ENCODE assay signal across 8 cellular contexts in the genomic region with DNA sequence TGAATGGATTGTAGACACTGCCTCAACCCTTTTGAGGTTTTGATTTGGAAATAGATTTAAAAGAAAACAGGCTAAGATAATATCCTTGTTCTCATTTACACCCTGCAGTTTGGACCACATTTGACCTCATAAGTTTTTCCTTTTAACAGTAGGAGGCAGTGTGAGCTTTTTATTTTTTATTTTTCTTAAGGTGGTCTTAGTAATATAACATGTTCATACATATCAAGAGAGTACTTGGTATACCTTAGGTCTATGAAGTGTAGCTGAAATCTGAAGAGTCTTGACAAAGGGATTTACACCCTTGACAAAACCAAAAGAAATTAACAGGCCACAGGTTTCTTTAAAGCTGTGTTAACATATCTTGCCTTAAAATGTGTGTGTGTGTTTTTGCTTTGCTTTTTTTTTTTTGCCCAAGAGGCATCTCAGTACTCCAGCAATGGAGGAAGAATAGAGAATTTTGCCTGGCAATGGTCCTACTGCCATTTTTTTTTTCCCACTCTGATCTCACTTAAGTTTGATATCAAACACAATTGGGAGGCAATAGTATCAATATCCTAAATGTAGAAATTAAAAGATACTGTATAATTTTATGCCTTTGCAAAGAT. TPM values are rescaled to one million over a fixed set of nuclear protein-coding genes. Genes with fewer than 3 reads are reported as not detected.
DNase-seq lines count a peak whose midpoint lies in the region; ATAC-seq and TF ChIP-seq lines count a peak whose summit lies in the region.

No MANE protein-coding gene starts in this region.

- peaks cover 10% of the 10 kb centered on the region for H3K27me3 Mint-ChIP-seq in GM23338 (ENCODE audit: insufficient read depth, low read depth, poor library complexity)
- no peaks in the 10 kb centered on the region for H3K27me3 Mint-ChIP-seq in activated CD4-positive, alpha-beta memory T cell treated with anti-CD3 and anti-CD28 coated beads for 36 hours

- no TSS peak for BruUV-seq in A673 (replicated peaks; lab: Mats Ljungman, UMichigan)

- H3K36me3 ChIP-seq in A673 (ENCODE audit: insufficient read depth, low read length, poor library complexity, severe bottlenecking) (no peaks in the 10 kb centered on the region), GM23338 (ENCODE audit: insufficient read depth) (no peaks in the 10 kb centered on the region), iPS-20b (ENCODE audit: insufficient read depth, low read depth, low read length) (no peaks in the 10 kb centered on the region)

- intact Hi-C loops in A673 (cut with micrococcal nuclease; ENCODE audit: unreplicated experiment): loop anchor here (1.0 to 10.0 kb wide), 2 partner anchors 269 to 430 kb away; no protein-coding TSS in a partner anchor
- intact Hi-C loops in activated CD4-positive, alpha-beta memory T cell treated with anti-CD3 and anti-CD28 coated beads for 36 hours (cut with micrococcal nuclease): loop anchor here (1.0 to 10.0 kb wide), 6 partner anchors 279 to 1069 kb away; partner anchors contain the start of gene MBNL1

- peaks cover 56% of the 10 kb centered on the region for H3K79me2 ChIP-seq in GM23338 (replicated peaks; ENCODE audit: insufficient read depth)

- no peaks in the 10 kb centered on the region for H3K27me3 ChIP-seq in A673 (replicated peaks; ENCODE audit: insufficient read depth, low read depth, low read length, poor library complexity)
- H3K27me3 ChIP-seq in GM23338 (ENCODE audit: insufficient read depth): no peaks in the 10 kb centered on the region
- no peaks in the 10 kb centered on the region for H3K27me3 ChIP-seq in iPS-20b (ENCODE audit: insufficient read depth, low read length)

- no peak overlapping the region for H2AFZ ChIP-seq in GM23338

- H3F3A ChIP-seq in GM23338 (replicated peaks; ENCODE audit: low read depth): peaks cover 1% of the 10 kb centered on the region; the same call in 1 of the 2 replicates

- no peaks in the 10 kb centered on the region for H3K9me2 ChIP-seq in GM23338 (ENCODE audit: insufficient read depth)

- H3K9ac ChIP-seq in iPS-20b (ENCODE audit: low read depth, low read length): peak overlapping the region; percentile 49; the same call in 1 of the 2 replicates

- H3K4me1 ChIP-seq in A673 (ENCODE audit: insufficient read depth, low read length, poor library complexity, severe bottlenecking) (peaks cover 31% of the 10 kb centered on the region), GM23338 (ENCODE audit: insufficient read depth) (peaks cover 24% of the 10 kb centered on the region), iPS-20b (ENCODE audit: insufficient read depth, low read length) (peaks cover 5% of the 10 kb centered on the region; the same call in 1 of the 2 replicates)

- POLR2A ChIA-PET in A673 (lab: Charles Lee; ENCODE audit: low non-redundant PET): no interaction called here
- POLR2A ChIA-PET in activated CD4-positive, alpha-beta memory T cell treated with anti-CD3 and anti-CD28 coated beads for 36 hours (lab: Charles Lee): interaction anchor here (0.6 kb wide), 2 partner anchors 110 to 892 kb away, joined by 3 read pairs; no protein-coding TSS in a partner anchor

- peak overlapping the region; percentile 72 for H3K4me3 ChIP-seq in A673 (ENCODE audit: low read depth, low read length, poor library complexity, severe bottlenecking)
- peak overlapping the region; percentile 96 for H3K4me3 ChIP-seq in GM23338
- H3K4me3 ChIP-seq in iPS-20b (ENCODE audit: low read length): peak overlapping the region; percentile 88

- no peak overlapping the region for H3K27ac Mint-ChIP-seq in GM23338
- H3K27ac Mint-ChIP-seq in activated CD4-positive, alpha-beta memory T cell treated with anti-CD3 and anti-CD28 coated beads for 36 hours: peak overlapping the region; percentile 98

- H4K20me1 ChIP-seq in GM23338 (replicated peaks; ENCODE audit: insufficient read depth): peaks cover 34% of the 10 kb centered on the region

- peak overlapping the region; percentile 98 for H3K4me3 Mint-ChIP-seq in GM23338
- H3K4me3 Mint-ChIP-seq in activated CD4-positive, alpha-beta memory T cell treated with anti-CD3 and anti-CD28 coated beads for 36 hours: peak overlapping the region; percentile 93

- H3K4me1 Mint-ChIP-seq in GM23338: peaks cover 33% of the 10 kb centered on the region; the same call in 2 of the 3 replicates
- peaks cover 41% of the 10 kb centered on the region for H3K4me1 Mint-ChIP-seq in activated CD4-positive, alpha-beta memory T cell treated with anti-CD3 and anti-CD28 coated beads for 36 hours (ENCODE audit: low read depth)

- CTCF ChIA-PET in A673 (lab: Charles Lee): no interaction called here
- CTCF ChIA-PET in activated CD4-positive, alpha-beta memory T cell treated with anti-CD3 and anti-CD28 coated beads for 36 hours (lab: Charles Lee): interaction anchor here (0.7 to 1.7 kb wide), 9 partner anchors 7 to 603 kb away, joined by 3 to 7 read pairs (median 3); no protein-coding TSS in a partner anchor

- no peaks in the 10 kb centered on the region for H3K9me3 Mint-ChIP-seq in GM23338
- no peaks in the 10 kb centered on the region for H3K9me3 Mint-ChIP-seq in activated CD4-positive, alpha-beta memory T cell treated with anti-CD3 and anti-CD28 coated beads for 36 hours

- TF ChIP-seq CTCF in A673 (conservative IDR thresholded peaks at IDR 0.05; ENCODE audit: low read depth, low read length): peak; percentile 62
- peak; percentile 28 to 52; a peak in 2 of 4 replicates for TF ChIP-seq CTCF in GM23338 (conservative IDR thresholded peaks at IDR 0.05; ENCODE audit: low read depth in 2 of 2)

- H3K9me3 ChIP-seq in A673 (ENCODE audit: low read depth, low read length, poor library complexity, severe bottlenecking) (no peaks in the 10 kb centered on the region), iPS-20b (ENCODE audit: insufficient read depth, low read depth, low read length) (no peaks in the 10 kb centered on the region)

- DNase-seq in A673 (ENCODE audit: low spot score) (peak; percentile 66), GM23338 (ENCODE audit: low spot score) (peak; percentile 13)
- no peak for DNase-seq in activated CD4-positive, alpha-beta memory T cell treated with anti-CD3 and anti-CD28 coated beads for 36 hours
- DNase-seq in stimulated activated CD4-positive, alpha-beta T cell treated with anti-CD3 and anti-CD28 coated beads, Interleukin-4, amount 100 ng/mL, for 1 hour: no peak

- H3K27ac ChIP-seq in A673 (ENCODE audit: low read depth, low read length, poor library complexity, severe bottlenecking) (no peak overlapping the region), GM23338 (ENCODE audit: low read depth) (no peak overlapping the region), iPS-20b (ENCODE audit: low read length) (no peak overlapping the region)

- H3K4me2 ChIP-seq in GM23338: peak overlapping the region; percentile 95

- ATAC-seq in GM23338 (no peak), GM19328 (IDR thresholded peaks at IDR 0.05; ENCODE audit: unreplicated experiment) (no peak), GM19395 (IDR thresholded peaks at IDR 0.05; ENCODE audit: unreplicated experiment) (no peak), GM19455 (IDR thresholded peaks at IDR 0.05; ENCODE audit: unreplicated experiment) (no peak)

- H3K36me3 Mint-ChIP-seq in GM23338 (ENCODE audit: low read depth): peaks cover 5% of the 10 kb centered on the region; the same call in 1 of the 3 replicates
- peaks cover 29% of the 10 kb centered on the region for H3K36me3 Mint-ChIP-seq in activated CD4-positive, alpha-beta memory T cell treated with anti-CD3 and anti-CD28 coated beads for 36 hours

TF ChIP-seq in GM23338, 12 proteins besides CTCF, POLR2A, EP300 and RAD21:
- TF ChIP-seq EZH2 (IDR thresholded peaks at IDR 0.05; ENCODE audit: low read depth, unreplicated experiment) (no peak), CREB1 (CRISPR knock-in tag; IDR thresholded peaks at IDR 0.05; ENCODE audit: low read depth) (no peak), ETS1 (IDR thresholded peaks at IDR 0.05) (no peak), STAT1 (IDR thresholded peaks at IDR 0.05; ENCODE audit: unreplicated experiment) (no peak), NANOG (IDR thresholded peaks at IDR 0.05; ENCODE audit: borderline replicate concordance) (no peak)

RNA-seq across cellular contexts. Expression of gene RAP2B, which starts 3.3 kb away (rescaled TPM):
- total RNA-seq in A673 (2021): 13.7 and 15.8 TPM in 2 replicates
- total RNA-seq in GM23338 (2014; rRNA removed; shearing (Covaris generic)): 21.2 and 24.0 TPM in 2 replicates
- polyA plus RNA-seq in GM23338 (2016; fragmentation: Nextera tagmentation; extraction: Ambion mirVana): 21.8 and 22.5 TPM in 2 replicates
- 10 to 100 TPM; 12.7 to 13.0 TPM for total RNA-seq in activated CD4-positive, alpha-beta memory T cell treated with anti-CD3 and anti-CD28 coated beads for 36 hours

Comparison
In these comparisons a context has a peak if more than half of its experiments do, and no peak if none do; other contexts are left out.
1. DNase-seq: peak in A673 (single experiment) and GM23338 (single experiment); none in activated CD4-positive, alpha-beta memory T cell treated with anti-CD3 and anti-CD28 coated beads for 36 hours (single experiment) and stimulated activated CD4-positive, alpha-beta T cell treated with anti-CD3 and anti-CD28 coated beads, Interleukin-4, amount 100 ng/mL, for 1 hour (single experiment).
2. Peak in every context shown above with its lines, with median percentiles within 50 percentile points of each other: H3K4me3 ChIP-seq.